ENCODE assay signal across 1 cellular context in the genomic region with DNA sequence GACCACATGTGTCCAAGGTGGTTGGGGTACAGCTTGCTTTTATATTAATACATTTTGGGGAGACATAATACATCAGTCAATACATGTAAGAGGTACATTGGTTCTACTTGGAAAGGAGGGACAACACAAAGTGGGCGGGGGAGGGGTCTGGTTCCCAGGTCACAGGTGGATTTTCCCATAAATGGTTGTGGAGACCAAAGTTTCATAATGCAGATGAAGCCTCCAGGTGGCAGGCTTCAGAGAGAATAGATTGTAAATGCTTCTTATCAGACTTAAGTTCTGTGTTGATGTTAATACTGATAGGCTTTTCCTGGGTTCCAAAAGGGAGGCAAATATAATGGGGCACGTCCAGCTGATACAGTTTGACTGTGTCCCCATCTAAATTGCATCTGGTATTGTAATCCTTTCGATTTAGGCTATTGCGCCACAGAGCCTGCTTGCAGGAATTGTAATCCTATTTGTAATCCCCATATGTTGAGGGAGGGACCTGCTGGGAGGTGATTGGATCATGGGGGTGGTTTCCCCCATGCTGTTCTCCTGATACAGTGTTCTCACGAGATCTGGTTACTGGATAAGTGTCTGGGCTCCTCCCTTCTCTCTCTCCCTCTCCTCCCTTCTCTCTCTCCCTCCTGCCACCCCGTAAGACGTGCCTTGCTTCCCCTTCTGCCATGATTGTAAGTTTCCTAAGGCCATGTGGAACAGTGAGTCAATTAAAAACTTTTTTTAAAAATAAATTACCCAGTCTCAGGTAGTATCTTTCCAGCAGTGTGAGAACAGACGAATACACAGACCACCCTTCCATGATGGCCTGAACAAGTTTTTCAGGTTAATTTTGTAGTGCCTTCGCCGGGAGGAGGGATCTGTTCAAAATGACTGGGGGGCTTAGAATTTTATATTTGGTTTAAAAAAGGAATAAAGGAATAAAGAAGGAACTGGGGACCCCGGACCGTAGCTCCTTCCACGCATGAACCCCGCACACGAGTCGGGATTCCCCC.
TF ChIP-seq lines count a peak whose summit lies in the region.

No MANE protein-coding gene starts in this region.

TF ChIP-seq in WTC11, 78 proteins besides CTCF, POLR2A, EP300 and RAD21 (continued from another document):
- TF ChIP-seq PRRX2 (CRISPR knock-in tag; IDR thresholded peaks at IDR 0.05): no peak
- TF ChIP-seq, protein P1, sequence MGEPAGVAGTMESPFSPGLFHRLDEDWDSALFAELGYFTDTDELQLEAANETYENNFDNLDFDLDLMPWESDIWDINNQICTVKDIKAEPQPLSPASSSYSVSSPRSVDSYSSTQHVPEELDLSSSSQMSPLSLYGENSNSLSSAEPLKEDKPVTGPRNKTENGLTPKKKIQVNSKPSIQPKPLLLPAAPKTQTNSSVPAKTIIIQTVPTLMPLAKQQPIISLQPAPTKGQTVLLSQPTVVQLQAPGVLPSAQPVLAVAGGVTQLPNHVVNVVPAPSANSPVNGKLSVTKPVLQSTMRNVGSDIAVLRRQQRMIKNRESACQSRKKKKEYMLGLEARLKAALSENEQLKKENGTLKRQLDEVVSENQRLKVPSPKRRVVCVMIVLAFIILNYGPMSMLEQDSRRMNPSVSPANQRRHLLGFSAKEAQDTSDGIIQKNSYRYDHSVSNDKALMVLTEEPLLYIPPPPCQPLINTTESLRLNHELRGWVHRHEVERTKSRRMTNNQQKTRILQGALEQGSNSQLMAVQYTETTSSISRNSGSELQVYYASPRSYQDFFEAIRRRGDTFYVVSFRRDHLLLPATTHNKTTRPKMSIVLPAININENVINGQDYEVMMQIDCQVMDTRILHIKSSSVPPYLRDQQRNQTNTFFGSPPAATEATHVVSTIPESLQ (CRISPR knock-in tag; IDR thresholded peaks at IDR 0.05): no peak
- no peak for TF ChIP-seq NR1H2 (CRISPR knock-in tag; IDR thresholded peaks at IDR 0.05)
- TF ChIP-seq NFYB (CRISPR knock-in tag; conservative IDR thresholded peaks at IDR 0.05; ENCODE audit: low read depth): no peak
- TF ChIP-seq ZNF219 (CRISPR knock-in tag; IDR thresholded peaks at IDR 0.05; ENCODE audit: borderline replicate concordance): no peak
- TF ChIP-seq SP1 (CRISPR knock-in tag; conservative IDR thresholded peaks at IDR 0.05): no peak
- no peak for TF ChIP-seq HMGA2 (CRISPR knock-in tag; IDR thresholded peaks at IDR 0.05)
- TF ChIP-seq, protein P2, sequence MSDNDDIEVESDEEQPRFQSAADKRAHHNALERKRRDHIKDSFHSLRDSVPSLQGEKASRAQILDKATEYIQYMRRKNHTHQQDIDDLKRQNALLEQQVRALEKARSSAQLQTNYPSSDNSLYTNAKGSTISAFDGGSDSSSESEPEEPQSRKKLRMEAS (CRISPR knock-in tag; IDR thresholded peaks at IDR 0.05): no peak
